14 cellular contexts compared by ENCODE assay signal in the genomic region with DNA sequence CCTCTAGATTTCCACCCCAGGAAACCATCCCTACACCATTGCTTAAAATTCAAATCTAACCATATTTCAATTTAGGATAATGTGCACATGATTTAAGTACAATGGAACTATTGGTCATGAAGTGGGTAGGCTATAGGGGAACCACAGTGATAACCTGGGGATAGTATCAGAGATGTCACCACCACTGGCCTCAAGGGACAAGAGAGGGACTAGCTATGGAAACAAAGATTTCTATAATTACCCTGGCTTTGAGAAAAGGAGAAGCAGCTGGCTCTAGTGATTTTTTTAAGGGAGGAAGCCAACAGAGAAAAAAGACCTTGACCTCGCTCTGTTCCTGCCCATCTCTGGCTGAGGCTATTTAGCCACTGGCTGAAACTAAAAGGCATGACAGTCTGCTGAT.
DNase-seq lines count a peak whose midpoint lies in the region; ATAC-seq and TF ChIP-seq lines count a peak whose summit lies in the region.
"Had no signal": no experiment of that assay in that cellular context is flagged by ENCODE, and none has a peak within 500 bp of the region (broad histone marks: within the 10 kb centered on the region; RNA-seq: fewer than 3 reads in every experiment).

No MANE protein-coding gene starts in this region.

- H3K9me3 ChIP-seq in DOHH2 (ENCODE audit: control insufficient read depth, insufficient read depth, low read length), result no peaks in the 10 kb centered on the region

- no peaks in the 10 kb centered on the region for H3K36me3 ChIP-seq in DOHH2 (ENCODE audit: control insufficient read depth, low read length)
- H3K36me3 ChIP-seq in GM23338 (ENCODE audit: insufficient read depth), result no peaks in the 10 kb centered on the region

- no peak overlapping the region for H3K4me3 Mint-ChIP-seq in glutamatergic neuron (ENCODE audit: unreplicated experiment)
- H3K4me3 Mint-ChIP-seq in stimulated activated naive B cell treated with anti-CD40 and anti-IgM and Interleukin-4, amounts not matched to agents 10 μg/mL and 1 μg/mL and 100 μg/mL, for 72 hours, result no peak overlapping the region
- no peak overlapping the region for H3K4me3 Mint-ChIP-seq in GM23338
- H3K4me3 Mint-ChIP-seq: B cell; CD14-positive monocyte; CD8-positive, alpha-beta T cell had no signal

- H3K4me3 ChIP-seq in DOHH2 (ENCODE audit: low read length), result no peak overlapping the region
- no peak overlapping the region for H3K4me3 ChIP-seq in GM23338

- no peaks in the 10 kb centered on the region for H3K79me2 ChIP-seq in DOHH2 (ENCODE audit: control insufficient read depth, low read length)
- H3K79me2 ChIP-seq in GM23338 (replicated peaks; ENCODE audit: insufficient read depth), result no peaks in the 10 kb centered on the region

- peak overlapping the region; percentile 73 for H3K27ac Mint-ChIP-seq in glutamatergic neuron (ENCODE audit: unreplicated experiment)
- no peak overlapping the region for H3K27ac Mint-ChIP-seq in stimulated activated naive B cell treated with anti-CD40 and anti-IgM and Interleukin-4, amounts not matched to agents 10 μg/mL and 1 μg/mL and 100 μg/mL, for 72 hours
- no peak overlapping the region for H3K27ac Mint-ChIP-seq in GM23338
- H3K27ac Mint-ChIP-seq: B cell; CD14-positive monocyte; CD8-positive, alpha-beta T cell had no signal

- H3K9me3 Mint-ChIP-seq in glutamatergic neuron (ENCODE audit: unreplicated experiment) (peaks cover 4% of the 10 kb centered on the region), GM23338 (no peaks in the 10 kb centered on the region)
- no peaks in the 10 kb centered on the region for H3K9me3 Mint-ChIP-seq in stimulated activated naive B cell treated with anti-CD40 and anti-IgM and Interleukin-4, amounts not matched to agents 10 μg/mL and 1 μg/mL and 100 μg/mL, for 72 hours
- H3K9me3 Mint-ChIP-seq: CD8-positive, alpha-beta T cell had no signal

- no peaks in the 10 kb centered on the region for H3K36me3 Mint-ChIP-seq in glutamatergic neuron (ENCODE audit: unreplicated experiment)
- H3K36me3 Mint-ChIP-seq in stimulated activated naive B cell treated with anti-CD40 and anti-IgM and Interleukin-4, amounts not matched to agents 10 μg/mL and 1 μg/mL and 100 μg/mL, for 72 hours, result no peaks in the 10 kb centered on the region
- H3K36me3 Mint-ChIP-seq in GM23338 (ENCODE audit: low read depth), result no peaks in the 10 kb centered on the region
- H3K36me3 Mint-ChIP-seq: CD14-positive monocyte; CD8-positive, alpha-beta T cell had no signal

- H3K27me3 Mint-ChIP-seq in glutamatergic neuron (ENCODE audit: unreplicated experiment) (peaks cover 2% of the 10 kb centered on the region), GM23338 (ENCODE audit: insufficient read depth, low read depth, poor library complexity) (peaks cover 2% of the 10 kb centered on the region)
- peaks cover 4 to 5% of the 10 kb centered on the region in 2 donors for H3K27me3 Mint-ChIP-seq in stimulated activated naive B cell treated with anti-CD40 and anti-IgM and Interleukin-4, amounts not matched to agents 10 μg/mL and 1 μg/mL and 100 μg/mL, for 72 hours

- H3K9me2 ChIP-seq in DOHH2 (replicated peaks; ENCODE audit: control insufficient read depth, low read length), result no peaks in the 10 kb centered on the region
- peaks cover 7% of the 10 kb centered on the region; the same call in 1 of the 2 replicates for H3K9me2 ChIP-seq in GM23338 (ENCODE audit: insufficient read depth)

- H3K27me3 ChIP-seq in DOHH2 (ENCODE audit: control insufficient read depth, low read length) (no peaks in the 10 kb centered on the region), GM23338 (ENCODE audit: insufficient read depth) (no peaks in the 10 kb centered on the region)

- no peaks in the 10 kb centered on the region for H4K20me1 ChIP-seq in DOHH2 (ENCODE audit: control insufficient read depth, insufficient read depth, low read depth, low read length)
- H4K20me1 ChIP-seq in GM23338 (replicated peaks; ENCODE audit: insufficient read depth), result no peaks in the 10 kb centered on the region

- H3K4me2 ChIP-seq in DOHH2 (ENCODE audit: low read length) (peak overlapping the region; percentile 14; the same call in 1 of the 2 replicates), GM23338 (no peak overlapping the region)

- H3K27ac ChIP-seq in DOHH2 (ENCODE audit: low read depth, low read length) (no peak overlapping the region), GM23338 (ENCODE audit: low read depth) (no peak overlapping the region)
- H3K27ac ChIP-seq: HL-60 had no signal

- DNase-seq in NCI-H146 treated with DMSO at 0.1 percent for 48 hours (lab: John Stamatoyannopoulos, UW; ENCODE audit: unreplicated experiment), result peak; percentile 30
- no peak for DNase-seq in glutamatergic neuron
- DNase-seq in stimulated activated naive B cell treated with anti-CD40 and anti-IgM and Interleukin-4, amounts not matched to agents 10 μg/mL and 1 μg/mL and 100 μg/mL, for 72 hours, result no peak
- no peak for DNase-seq in GM23338 (ENCODE audit: low spot score)
- DNase-seq in midbrain (lab: John Stamatoyannopoulos, UW), result no peak
- DNase-seq: CD8-positive, alpha-beta T cell; COR-L47; GDM1 had no signal

- ATAC-seq in stimulated activated naive B cell treated with anti-CD40 and anti-IgM and Interleukin-4, amounts not matched to agents 10 μg/mL and 1 μg/mL and 100 μg/mL, for 72 hours (replicated peaks), result peak; percentile 70 to 71
- ATAC-seq in GM23338 (no peak), HG02610 (IDR thresholded peaks at IDR 0.05; ENCODE audit: unreplicated experiment) (no peak)
- ATAC-seq: CD8-positive, alpha-beta T cell; HCT116 had no signal

- H3K4me1 Mint-ChIP-seq in glutamatergic neuron (ENCODE audit: low read depth, unreplicated experiment) (peaks cover 37% of the 10 kb centered on the region), GM23338 (peaks cover 19% of the 10 kb centered on the region)
- H3K4me1 Mint-ChIP-seq in stimulated activated naive B cell treated with anti-CD40 and anti-IgM and Interleukin-4, amounts not matched to agents 10 μg/mL and 1 μg/mL and 100 μg/mL, for 72 hours, result peaks cover 0 to 8% of the 10 kb centered on the region in 2 donors
- H3K4me1 Mint-ChIP-seq: B cell, CD14-positive monocyte had no signal

- no peak overlapping the region for H2AFZ ChIP-seq in GM23338

- H3K4me1 ChIP-seq in DOHH2 (ENCODE audit: control insufficient read depth, low read length), result peaks cover 11% of the 10 kb centered on the region
- H3K4me1 ChIP-seq in GM23338 (ENCODE audit: insufficient read depth), result peaks cover 10% of the 10 kb centered on the region; the same call in 1 of the 2 replicates

- TF ChIP-seq CTCF in DOHH2 (IDR thresholded peaks at IDR 0.05; ENCODE audit: low read depth, low read length, poor library complexity, severe bottlenecking) (no peak), glutamatergic neuron (IDR thresholded peaks at IDR 0.05; ENCODE audit: partially characterized antibody, unreplicated experiment) (no peak), GM23338 (conservative IDR thresholded peaks at IDR 0.05; ENCODE audit: low read depth in 2 of 2) (no peak)

- H3F3A ChIP-seq in DOHH2 (ENCODE audit: control insufficient read depth, insufficient read depth), result no peaks in the 10 kb centered on the region
- no peaks in the 10 kb centered on the region for H3F3A ChIP-seq in GM23338 (replicated peaks; ENCODE audit: low read depth)

TF ChIP-seq in GM23338, 12 proteins besides CTCF, POLR2A, EP300 and RAD21 (continues in another document):
- TF ChIP-seq STAT1 (IDR thresholded peaks at IDR 0.05; ENCODE audit: unreplicated experiment), result no peak
- TF ChIP-seq, protein P1, sequence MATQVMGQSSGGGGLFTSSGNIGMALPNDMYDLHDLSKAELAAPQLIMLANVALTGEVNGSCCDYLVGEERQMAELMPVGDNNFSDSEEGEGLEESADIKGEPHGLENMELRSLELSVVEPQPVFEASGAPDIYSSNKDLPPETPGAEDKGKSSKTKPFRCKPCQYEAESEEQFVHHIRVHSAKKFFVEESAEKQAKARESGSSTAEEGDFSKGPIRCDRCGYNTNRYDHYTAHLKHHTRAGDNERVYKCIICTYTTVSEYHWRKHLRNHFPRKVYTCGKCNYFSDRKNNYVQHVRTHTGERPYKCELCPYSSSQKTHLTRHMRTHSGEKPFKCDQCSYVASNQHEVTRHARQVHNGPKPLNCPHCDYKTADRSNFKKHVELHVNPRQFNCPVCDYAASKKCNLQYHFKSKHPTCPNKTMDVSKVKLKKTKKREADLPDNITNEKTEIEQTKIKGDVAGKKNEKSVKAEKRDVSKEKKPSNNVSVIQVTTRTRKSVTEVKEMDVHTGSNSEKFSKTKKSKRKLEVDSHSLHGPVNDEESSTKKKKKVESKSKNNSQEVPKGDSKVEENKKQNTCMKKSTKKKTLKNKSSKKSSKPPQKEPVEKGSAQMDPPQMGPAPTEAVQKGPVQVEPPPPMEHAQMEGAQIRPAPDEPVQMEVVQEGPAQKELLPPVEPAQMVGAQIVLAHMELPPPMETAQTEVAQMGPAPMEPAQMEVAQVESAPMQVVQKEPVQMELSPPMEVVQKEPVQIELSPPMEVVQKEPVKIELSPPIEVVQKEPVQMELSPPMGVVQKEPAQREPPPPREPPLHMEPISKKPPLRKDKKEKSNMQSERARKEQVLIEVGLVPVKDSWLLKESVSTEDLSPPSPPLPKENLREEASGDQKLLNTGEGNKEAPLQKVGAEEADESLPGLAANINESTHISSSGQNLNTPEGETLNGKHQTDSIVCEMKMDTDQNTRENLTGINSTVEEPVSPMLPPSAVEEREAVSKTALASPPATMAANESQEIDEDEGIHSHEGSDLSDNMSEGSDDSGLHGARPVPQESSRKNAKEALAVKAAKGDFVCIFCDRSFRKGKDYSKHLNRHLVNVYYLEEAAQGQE (IDR thresholded peaks at IDR 0.05; ENCODE audit: unreplicated experiment), result no peak
- TF ChIP-seq ZNF114 (CRISPR knock-in tag; IDR thresholded peaks at IDR 0.05), result no peak
- no peak for TF ChIP-seq ZNF331 (CRISPR knock-in tag; IDR thresholded peaks at IDR 0.05; ENCODE audit: low read depth)
- no peak for TF ChIP-seq JUNB (IDR thresholded peaks at IDR 0.05; ENCODE audit: unreplicated experiment)
- TF ChIP-seq, protein P2, sequence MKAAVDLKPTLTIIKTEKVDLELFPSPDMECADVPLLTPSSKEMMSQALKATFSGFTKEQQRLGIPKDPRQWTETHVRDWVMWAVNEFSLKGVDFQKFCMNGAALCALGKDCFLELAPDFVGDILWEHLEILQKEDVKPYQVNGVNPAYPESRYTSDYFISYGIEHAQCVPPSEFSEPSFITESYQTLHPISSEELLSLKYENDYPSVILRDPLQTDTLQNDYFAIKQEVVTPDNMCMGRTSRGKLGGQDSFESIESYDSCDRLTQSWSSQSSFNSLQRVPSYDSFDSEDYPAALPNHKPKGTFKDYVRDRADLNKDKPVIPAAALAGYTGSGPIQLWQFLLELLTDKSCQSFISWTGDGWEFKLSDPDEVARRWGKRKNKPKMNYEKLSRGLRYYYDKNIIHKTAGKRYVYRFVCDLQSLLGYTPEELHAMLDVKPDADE (IDR thresholded peaks at IDR 0.05), result no peak
- TF ChIP-seq CREB1 (CRISPR knock-in tag; IDR thresholded peaks at IDR 0.05; ENCODE audit: low read depth), result no peak

Comparison
In these comparisons a context has a peak if more than half of its experiments do, and no peak if none do; other contexts are left out.
1. ATAC-seq: peak in stimulated activated naive B cell treated with anti-CD40 and anti-IgM and Interleukin-4, amounts not matched to agents 10 μg/mL and 1 μg/mL and 100 μg/mL, for 72 hours (2 of 2); none in GM23338 (single experiment) and HG02610 (single experiment).